Comparison of ENCODE assay signal across 24 cellular contexts in genomic region chr3:155093261-155093660, GRCh38.
DNase-seq lines count a peak whose midpoint lies in the region; ATAC-seq and TF ChIP-seq lines count a peak whose summit lies in the region.
"Had no signal": no experiment of that assay in that cellular context is flagged by ENCODE, and none has a peak within 500 bp of the region (broad histone marks: within the 10 kb centered on the region; RNA-seq: fewer than 3 reads in every experiment).

No MANE protein-coding gene starts in this region.

- peak overlapping the region; percentile 31 for H3K27ac ChIP-seq in neutrophil
- H3K27ac ChIP-seq: 22Rv1, GM23248, heart right ventricle, ovary, thyroid gland had no signal

- H3K36me3 ChIP-seq in neutrophil: peaks cover 47% of the 10 kb centered on the region
- H3K36me3 ChIP-seq: heart right ventricle, ovary, thyroid gland had no signal

- DNase-seq in NCI-H146 (lab: John Stamatoyannopoulos, UW) (peak; percentile 16), NCI-H146 treated with DMSO at 0.1 percent for 48 hours (lab: John Stamatoyannopoulos, UW; ENCODE audit: unreplicated experiment) (no peak), LNCaP clone FGC (ENCODE audit: low read depth) (peak; percentile 94), NCI-H2107 treated with DMSO at 0.1 percent for 48 hours (lab: John Stamatoyannopoulos, UW; ENCODE audit: unreplicated experiment) (peak; percentile 72)
- no peak for DNase-seq in NK-92 treated with Interleukin-12 subunit alpha and Interleukin-12 subunit beta, amount 100 ng/mL, for 24 hours (lab: John Stamatoyannopoulos, UW)
- DNase-seq: activated CD4-positive, alpha-beta T cell treated with anti-CD3 and anti-CD28 coated beads for 36 hours; activated naive CD8-positive, alpha-beta T cell treated with anti-CD3 and anti-CD28 coated beads for 36 hours; cerebellar nuclear complex; GM23248; heart right ventricle; HFFc6; left colon; natural killer cell; NCI-H1436; NCI-H446; ovary; right cardiac atrium; stimulated activated CD4-positive, alpha-beta T cell treated with anti-CD3 and anti-CD28 coated beads, Interleukin-4, amount 100 ng/mL, for 24 hours; stimulated activated naive CD4-positive, alpha-beta T cell treated with Interleukin-2 at 50 U/mL for 16 hours had no signal

- peaks cover 19 to 45% of the 10 kb centered on the region in 2 experiments for H3K4me1 ChIP-seq in neutrophil (ENCODE audit: control insufficient read depth in 1 of 2, insufficient read depth in 1 of 2, low read depth in 1 of 2, low read length in 1 of 2)
- H3K4me1 ChIP-seq: heart right ventricle, thyroid gland had no signal

- no peaks in the 10 kb centered on the region for H3K9me3 ChIP-seq in neutrophil
- H3K9me3 ChIP-seq: heart right ventricle, ovary, thyroid gland had no signal

- no peak for ATAC-seq in HG03025 (IDR thresholded peaks at IDR 0.05; ENCODE audit: low FRiP score, unreplicated experiment)
- ATAC-seq in activated CD4-positive, CD25-positive, alpha-beta regulatory T cell treated with anti-CD3 and anti-CD28 coated beads, Interleukin-2, amount 50 U/mL, for 24 hours: no peak
- ATAC-seq: activated CD4-positive, alpha-beta T cell treated with anti-CD3 and anti-CD28 coated beads for 36 hours; heart right ventricle; left colon; natural killer cell; right cardiac atrium had no signal

- H3K4me3 ChIP-seq in LNCaP clone FGC (ENCODE audit: low read depth, low read length) (no peak overlapping the region), neutrophil (ENCODE audit: low read depth in 1 of 2, low read length in 1 of 2) (no peak overlapping the region)
- H3K4me3 ChIP-seq: GM23248, heart right ventricle, ovary, thyroid gland had no signal

- TF ChIP-seq CTCF in LNCaP clone FGC (IDR thresholded peaks at IDR 0.05; ENCODE audit: control insufficient read depth, extremely low read depth, insufficient read depth): no peak
- no peak for TF ChIP-seq CTCF in neutrophil (IDR thresholded peaks at IDR 0.05)

- H3K27me3 ChIP-seq in neutrophil: no peaks in the 10 kb centered on the region
- H3K27me3 ChIP-seq: heart right ventricle, ovary, thyroid gland had no signal

Comparison
In these comparisons a context has a peak if more than half of its experiments do, and no peak if none do; other contexts are left out.
1. DNase-seq: peak in NCI-H146 (single experiment), LNCaP clone FGC (single experiment) and NCI-H2107 treated with DMSO at 0.1 percent for 48 hours (single experiment); none in NCI-H146 treated with DMSO at 0.1 percent for 48 hours (single experiment) and NK-92 treated with Interleukin-12 subunit alpha and Interleukin-12 subunit beta, amount 100 ng/mL, for 24 hours (single experiment).